40 cellular contexts compared by ENCODE assay signal in genomic region chr15:27126449-27126848, GRCh38.
"Had no signal": no experiment of that assay in that cellular context is flagged by ENCODE, and none has a peak within 500 bp of the region (broad histone marks: within the 10 kb centered on the region; RNA-seq: fewer than 3 reads in every experiment).

No MANE protein-coding gene starts in this region.

- H3K27me3 ChIP-seq: adrenal gland, ascending aorta, body of pancreas, brain microvascular endothelial cell, breast epithelium, cardiac muscle cell had no signal

- H3K27ac Mint-ChIP-seq: activated naive CD4-positive, alpha-beta T cell treated with anti-CD3 and anti-CD28 coated beads for 36 hours; activated naive CD4-positive, alpha-beta T cell treated with anti-CD3 and anti-CD28 coated beads, Interleukin-2, amount 10 ng/mL, durations not matched to agents 7 days and 5 days; activated naive CD4-positive, alpha-beta T cell treated with anti-CD3 and anti-CD28 coated beads, Interleukin-2, amount 50 U/mL, for 24 hours; activated naive CD4-positive, alpha-beta T cell treated with anti-CD3 and anti-CD28 coated beads, Interleukin-2, amount 50 U/mL, for 72 hours; activated naive CD8-positive, alpha-beta T cell; activated naive CD8-positive, alpha-beta T cell treated with anti-CD3 and anti-CD28 coated beads for 36 hours; activated naive CD8-positive, alpha-beta T cell treated with anti-CD3 and anti-CD28 coated beads, Interleukin-2, amount 10 ng/mL, durations not matched to agents 7 days and 5 days; activated naive CD8-positive, alpha-beta T cell treated with anti-CD3 and anti-CD28 coated beads, Interleukin-2, amount 50 U/mL, for 24 hours; activated T-cell treated with anti-CD3 and anti-CD28 coated beads, Interleukin-2, amount 50 U/mL, for 24 hours; activated T-cell treated with anti-CD3 and anti-CD28 coated beads, Interleukin-2, amount 50 U/mL, for 72 hours; activated T-helper 1 cell treated with anti-CD3 and anti-CD28 coated beads, Interleukin-12 subunit alpha, Interleukin-12 subunit beta, Interleukin-2, Interleukin-4 antibody, amounts not matched to agents 30 ng/mL and 10 ng/mL and 1 ng/mL, durations not matched to agents 14 hours and 24 hours and 36 hours; activated T-helper 17 cell treated with anti-CD3 and anti-CD28 coated beads, Interleukin-2, amount 50 U/mL, for 72 hours; activated T-helper 2 cell treated with anti-CD3 and anti-CD28 coated beads, Interferon-gamma antibody, Interleukin-2, Interleukin-4, amounts not matched to agents 10 μg/mL and 5 μg/mL and 100 μg/mL, durations not matched to agents 14 hours and 24 hours and 36 hours; brain had no signal

- DNase-seq: activated effector memory CD4-positive, alpha-beta T cell treated with anti-CD3 and anti-CD28 coated beads, Interleukin-2, amount 50 U/mL, for 16 hours; activated effector memory CD4-positive, alpha-beta T cell treated with Interleukin-2 at 50 U/mL for 16 hours; activated gamma-delta T cell; activated gamma-delta T cell treated with Interleukin-2 at 50 U/mL for 16 hours; activated naive CD4-positive, alpha-beta T cell; activated naive CD4-positive, alpha-beta T cell treated with anti-CD3 and anti-CD28 coated beads for 36 hours; activated naive CD4-positive, alpha-beta T cell treated with anti-CD3 and anti-CD28 coated beads, Interleukin-2, amount 10 ng/mL, durations not matched to agents 7 days and 5 days; activated naive CD4-positive, alpha-beta T cell treated with anti-CD3 and anti-CD28 coated beads, Interleukin-2, amount 50 U/mL, for 16 hours; activated naive CD4-positive, alpha-beta T cell treated with Interleukin-2 at 50 U/mL for 16 hours; activated naive CD8-positive, alpha-beta T cell treated with anti-CD3 and anti-CD28 coated beads for 36 hours; activated naive CD8-positive, alpha-beta T cell treated with anti-CD3 and anti-CD28 coated beads, Interleukin-2, amount 10 ng/mL, durations not matched to agents 7 days and 5 days; activated naive CD8-positive, alpha-beta T cell treated with anti-CD3 and anti-CD28 coated beads, Interleukin-2, amount 50 U/mL, for 24 hours; activated T-cell treated with anti-CD3 and anti-CD28 coated beads, Interleukin-2, amount 50 U/mL, for 1 hour; activated T-cell treated with anti-CD3 and anti-CD28 coated beads, Interleukin-2, amount 50 U/mL, for 24 hours; activated T-cell treated with anti-CD3 and anti-CD28 coated beads, Interleukin-2, amount 50 U/mL, for 4 hours; activated T-cell treated with anti-CD3 and anti-CD28 coated beads, Interleukin-2, amount 50 U/mL, for 48 hours; activated T-cell treated with anti-CD3 and anti-CD28 coated beads, Interleukin-2, amount 50 U/mL, for 72 hours; adrenal gland; amniotic stem cell; amygdala; anterior cingulate cortex; aorta; body of pancreas; brain microvascular endothelial cell; caudate nucleus; central memory CD4-positive, alpha-beta T cell; cerebellar nuclear complex had no signal

- H3K36me3 ChIP-seq: adrenal gland, ascending aorta, brain microvascular endothelial cell, breast epithelium, cardiac muscle cell had no signal

- H3K4me3 ChIP-seq: adrenal gland, ascending aorta, body of pancreas, breast epithelium, cardiac muscle cell had no signal

- H3K4me1 ChIP-seq: adrenal gland, ascending aorta, body of pancreas, breast epithelium had no signal

- H3K36me3 Mint-ChIP-seq: activated naive CD4-positive, alpha-beta T cell treated with anti-CD3 and anti-CD28 coated beads, Interleukin-2, amount 10 ng/mL, durations not matched to agents 7 days and 5 days; activated naive CD4-positive, alpha-beta T cell treated with anti-CD3 and anti-CD28 coated beads, Interleukin-2, amount 50 U/mL, for 24 hours; activated naive CD8-positive, alpha-beta T cell; activated naive CD8-positive, alpha-beta T cell treated with anti-CD3 and anti-CD28 coated beads for 36 hours; activated naive CD8-positive, alpha-beta T cell treated with anti-CD3 and anti-CD28 coated beads, Interleukin-2, amount 10 ng/mL, durations not matched to agents 7 days and 5 days; brain had no signal

- FAIRE-seq: astrocyte, bronchial epithelial cell had no signal

- H3K27ac ChIP-seq: adrenal gland, ascending aorta, body of pancreas, brain microvascular endothelial cell, breast epithelium, cardiac muscle cell had no signal

- H3K4me1 Mint-ChIP-seq: activated naive CD4-positive, alpha-beta T cell treated with anti-CD3 and anti-CD28 coated beads, Interleukin-2, amount 10 ng/mL, durations not matched to agents 7 days and 5 days; activated naive CD4-positive, alpha-beta T cell treated with anti-CD3 and anti-CD28 coated beads, Interleukin-2, amount 50 U/mL, for 24 hours; activated naive CD8-positive, alpha-beta T cell treated with anti-CD3 and anti-CD28 coated beads for 36 hours; activated naive CD8-positive, alpha-beta T cell treated with anti-CD3 and anti-CD28 coated beads, Interleukin-2, amount 10 ng/mL, durations not matched to agents 7 days and 5 days; activated naive CD8-positive, alpha-beta T cell treated with anti-CD3 and anti-CD28 coated beads, Interleukin-2, amount 50 U/mL, for 24 hours; activated T-helper 17 cell treated with anti-CD3 and anti-CD28 coated beads, Interleukin-2, amount 50 U/mL, for 72 hours; brain; central memory CD8-positive, alpha-beta T cell had no signal

- ATAC-seq: activated naive CD4-positive, alpha-beta T cell treated with anti-CD3 and anti-CD28 coated beads, Interleukin-2, amount 50 U/mL, for 72 hours; activated naive CD8-positive, alpha-beta T cell treated with anti-CD3 and anti-CD28 coated beads, Interleukin-2, amount 50 U/mL, for 24 hours; activated T-cell treated with anti-CD3 and anti-CD28 coated beads, Interleukin-2, amount 50 U/mL, for 4 hours; activated T-cell treated with anti-CD3 and anti-CD28 coated beads, Interleukin-2, amount 50 U/mL, for 72 hours; activated T-helper 17 cell treated with anti-CD3 and anti-CD28 coated beads, Interleukin-2, amount 50 U/mL, for 72 hours; body of pancreas had no signal

- H3K4me3 Mint-ChIP-seq: activated naive CD4-positive, alpha-beta T cell treated with anti-CD3 and anti-CD28 coated beads for 36 hours; activated naive CD4-positive, alpha-beta T cell treated with anti-CD3 and anti-CD28 coated beads, Interleukin-2, amount 10 ng/mL, durations not matched to agents 7 days and 5 days; activated naive CD4-positive, alpha-beta T cell treated with anti-CD3 and anti-CD28 coated beads, Interleukin-2, amount 50 U/mL, for 24 hours; activated naive CD8-positive, alpha-beta T cell; activated naive CD8-positive, alpha-beta T cell treated with anti-CD3 and anti-CD28 coated beads for 36 hours; activated naive CD8-positive, alpha-beta T cell treated with anti-CD3 and anti-CD28 coated beads, Interleukin-2, amount 10 ng/mL, durations not matched to agents 7 days and 5 days; activated naive CD8-positive, alpha-beta T cell treated with anti-CD3 and anti-CD28 coated beads, Interleukin-2, amount 50 U/mL, for 24 hours; activated T-cell treated with anti-CD3 and anti-CD28 coated beads, Interleukin-2, amount 50 U/mL, for 24 hours; activated T-cell treated with anti-CD3 and anti-CD28 coated beads, Interleukin-2, amount 50 U/mL, for 4 hours; activated T-cell treated with anti-CD3 and anti-CD28 coated beads, Interleukin-2, amount 50 U/mL, for 72 hours; activated T-helper 1 cell treated with anti-CD3 and anti-CD28 coated beads, Interleukin-12 subunit alpha, Interleukin-12 subunit beta, Interleukin-2, Interleukin-4 antibody, amounts not matched to agents 30 ng/mL and 10 ng/mL and 1 ng/mL, durations not matched to agents 14 hours and 24 hours and 36 hours; activated T-helper 17 cell treated with anti-CD3 and anti-CD28 coated beads, Interleukin-2, amount 50 U/mL, for 72 hours; brain; central memory CD8-positive, alpha-beta T cell had no signal

- H3K27me3 Mint-ChIP-seq: activated naive CD4-positive, alpha-beta T cell treated with anti-CD3 and anti-CD28 coated beads, Interleukin-2, amount 10 ng/mL, durations not matched to agents 7 days and 5 days; activated naive CD4-positive, alpha-beta T cell treated with anti-CD3 and anti-CD28 coated beads, Interleukin-2, amount 50 U/mL, for 24 hours; activated naive CD8-positive, alpha-beta T cell; activated naive CD8-positive, alpha-beta T cell treated with anti-CD3 and anti-CD28 coated beads for 36 hours; activated naive CD8-positive, alpha-beta T cell treated with anti-CD3 and anti-CD28 coated beads, Interleukin-2, amount 10 ng/mL, durations not matched to agents 7 days and 5 days; activated naive CD8-positive, alpha-beta T cell treated with anti-CD3 and anti-CD28 coated beads, Interleukin-2, amount 50 U/mL, for 24 hours; activated T-cell treated with anti-CD3 and anti-CD28 coated beads, Interleukin-2, amount 50 U/mL, for 24 hours; activated T-helper 17 cell treated with anti-CD3 and anti-CD28 coated beads, Interleukin-2, amount 50 U/mL, for 72 hours; brain; central memory CD8-positive, alpha-beta T cell had no signal

- H3K9me3 ChIP-seq: adrenal gland, ascending aorta, body of pancreas had no signal
